30 cellular contexts compared by ENCODE assay signal in the genomic region with DNA sequence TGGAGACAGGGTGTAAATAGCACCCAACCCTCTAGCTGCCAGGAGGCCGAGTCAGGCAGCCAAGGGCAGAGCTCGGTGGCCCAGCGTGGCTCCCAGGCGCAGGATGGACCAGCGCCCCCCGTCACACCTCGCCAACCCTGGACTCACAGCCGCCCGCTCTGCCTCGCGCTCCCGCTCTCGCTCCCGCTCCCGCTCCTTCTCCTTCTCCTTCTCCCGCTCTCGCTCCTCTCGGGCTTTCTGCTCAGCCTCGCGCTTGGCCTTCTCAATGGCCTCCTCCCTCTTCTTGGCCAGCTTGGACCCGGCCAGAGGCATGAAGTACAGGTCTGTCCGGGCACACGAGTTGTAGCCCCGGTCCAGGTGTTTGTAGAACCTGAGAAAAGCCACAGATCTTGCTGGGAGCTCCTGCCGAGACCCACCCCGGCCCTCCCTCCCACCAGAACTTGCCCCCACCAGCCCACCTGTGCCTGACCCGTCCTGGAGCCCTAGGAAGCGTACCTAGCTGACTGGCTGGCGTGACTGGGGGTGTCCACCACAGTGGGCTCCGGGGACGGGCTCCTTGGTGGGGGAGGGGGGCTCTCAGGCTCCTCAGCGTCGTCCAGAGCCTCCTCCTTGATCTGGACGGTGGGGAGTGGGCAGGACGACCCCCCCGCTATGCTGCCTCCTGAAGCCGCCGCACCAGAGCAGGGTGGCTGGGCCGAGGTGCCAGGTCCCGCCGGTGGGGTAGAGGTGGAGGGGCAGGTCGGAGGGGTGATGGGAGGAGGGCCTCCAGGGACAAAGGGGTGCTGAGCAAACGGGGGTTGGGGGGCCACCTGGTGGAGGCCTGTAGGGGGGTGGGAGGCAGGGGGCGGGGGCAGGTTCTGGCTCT. TPM values are rescaled to one million over a fixed set of nuclear protein-coding genes. Genes with fewer than 3 reads are reported as not detected.
DNase-seq lines count a peak whose midpoint lies in the region; ATAC-seq and TF ChIP-seq lines count a peak whose summit lies in the region.
"Had no signal": no experiment of that assay in that cellular context is flagged by ENCODE, and none has a peak within 500 bp of the region (broad histone marks: within the 10 kb centered on the region; RNA-seq: fewer than 3 reads in every experiment).

No MANE protein-coding gene starts in this region.

- H3K4me1 ChIP-seq in osteoblast (ENCODE audit: insufficient read depth, low read length) (no peaks in the 10 kb centered on the region), upper lobe of right lung (peaks cover 14% of the 10 kb centered on the region), stomach (peaks cover 19 to 35% (median 27%) of the 10 kb centered on the region in 4 donors)
- H3K4me1 ChIP-seq: colonic mucosa had no signal

- POLR2A ChIA-PET in activated CD4-positive, alpha-beta memory T cell treated with anti-CD3 and anti-CD28 coated beads for 36 hours (lab: Charles Lee) = no interaction called here
- POLR2A ChIA-PET in activated CD4-positive, alpha-beta memory T cell treated with anti-CD3 and anti-CD28 coated beads, Interleukin-2, amount 10 ng/mL, durations not matched to agents 7 days and 5 days (lab: Charles Lee) = no interaction called here

- peaks cover 73% of the 10 kb centered on the region for H3K36me3 ChIP-seq in osteoblast (ENCODE audit: insufficient read depth, low read length)
- peaks cover 96% of the 10 kb centered on the region for H3K36me3 ChIP-seq in upper lobe of right lung
- peaks cover 84 to 100% (median 100%) of the 10 kb centered on the region in 4 donors for H3K36me3 ChIP-seq in stomach

- H3K4me2 ChIP-seq in osteoblast (ENCODE audit: insufficient read depth, low read length) = no peak overlapping the region
- H3K4me2 ChIP-seq: BLaER1 treated with 17β-estradiol and CSF1 and Interleukin-3, amounts not matched to agents 10 nM and 100 nM had no signal

- no peak for TF ChIP-seq EP300 in stomach (IDR thresholded peaks at IDR 0.05)

- H3K4me3 Mint-ChIP-seq in activated CD4-positive, alpha-beta memory T cell treated with anti-CD3 and anti-CD28 coated beads for 36 hours = no peak overlapping the region
- no peak overlapping the region for H3K4me3 Mint-ChIP-seq in activated CD4-positive, alpha-beta memory T cell treated with anti-CD3 and anti-CD28 coated beads, Interleukin-2, amount 10 ng/mL, durations not matched to agents 7 days and 5 days
- no peak overlapping the region for H3K4me3 Mint-ChIP-seq in central memory CD8-positive, alpha-beta T cell
- H3K4me3 Mint-ChIP-seq: activated CD4-positive, alpha-beta T cell treated with anti-CD3 and anti-CD28 coated beads for 36 hours; activated naive CD8-positive, alpha-beta T cell; H9; T-helper 2 cell treated with Interferon-gamma antibody and Interleukin-4, amounts not matched to agents 5 μg/mL and 100 μg/mL, for 36 hours had no signal

- no peak overlapping the region for H3K27ac ChIP-seq in osteoblast (ENCODE audit: low read depth, low read length)
- H3K27ac ChIP-seq in upper lobe of right lung = no peak overlapping the region
- peak overlapping the region in 1 of 5 donors; percentile 8 for H3K27ac ChIP-seq in stomach
- H3K27ac ChIP-seq: 22Rv1, cardiac muscle cell, colonic mucosa, epithelial cell of prostate, neutrophil had no signal

- no peak for TF ChIP-seq POLR2A in stomach (IDR thresholded peaks at IDR 0.05)

- CTCF ChIA-PET in activated CD4-positive, alpha-beta memory T cell treated with anti-CD3 and anti-CD28 coated beads for 36 hours (lab: Charles Lee) = interaction anchor here (1.8 kb wide), 1 partner anchor 11 kb away, joined by 7 read pairs; no protein-coding TSS in a partner anchor
- CTCF ChIA-PET in activated CD4-positive, alpha-beta memory T cell treated with anti-CD3 and anti-CD28 coated beads, Interleukin-2, amount 10 ng/mL, durations not matched to agents 7 days and 5 days (lab: Charles Lee) = no interaction called here

- TF ChIP-seq CTCF in osteoblast (IDR thresholded peaks at IDR 0.05; ENCODE audit: extremely low read depth, low read depth, low read length) (no peak), upper lobe of right lung (IDR thresholded peaks at IDR 0.05) (no peak), stomach (IDR thresholded peaks at IDR 0.05) (no peak)

- H3K79me2 ChIP-seq in osteoblast (ENCODE audit: insufficient read depth, low read length) = peaks cover 26% of the 10 kb centered on the region

- intact Hi-C loops in activated CD4-positive, alpha-beta memory T cell treated with anti-CD3 and anti-CD28 coated beads for 36 hours (cut with micrococcal nuclease) = no loop called here
- intact Hi-C loops in upper lobe of right lung (cut with DNase I) = loop anchor here (10.0 kb wide), 1 partner anchor 45 kb away; no protein-coding TSS in a partner anchor
- intact Hi-C loops in stomach (cut with DNase I; ENCODE audit: low total_unique reads) = loop anchor here (10.0 kb wide), 1 partner anchor 65 kb away; no protein-coding TSS in a partner anchor

- H3K27me3 Mint-ChIP-seq in activated CD4-positive, alpha-beta memory T cell treated with anti-CD3 and anti-CD28 coated beads for 36 hours = no peaks in the 10 kb centered on the region
- H3K27me3 Mint-ChIP-seq in activated CD4-positive, alpha-beta memory T cell treated with anti-CD3 and anti-CD28 coated beads, Interleukin-2, amount 10 ng/mL, durations not matched to agents 7 days and 5 days = no peaks in the 10 kb centered on the region
- no peaks in the 10 kb centered on the region for H3K27me3 Mint-ChIP-seq in central memory CD8-positive, alpha-beta T cell
- H3K27me3 Mint-ChIP-seq: activated CD4-positive, alpha-beta T cell treated with anti-CD3 and anti-CD28 coated beads for 36 hours; activated naive CD8-positive, alpha-beta T cell; stimulated activated naive B cell treated with anti-CD40 and anti-IgM and Interleukin-4, amounts not matched to agents 10 μg/mL and 1 μg/mL and 100 μg/mL, for 72 hours had no signal

- 90 to 93% (median 91%) methylated on average over 29 to 44 of the region's 44 CpGs for WGBS in stomach, 5 donors

- peaks cover 14% of the 10 kb centered on the region for H4K20me1 ChIP-seq in osteoblast (ENCODE audit: insufficient read depth, low read length)

- peaks cover 22% of the 10 kb centered on the region for H3K36me3 Mint-ChIP-seq in activated CD4-positive, alpha-beta memory T cell treated with anti-CD3 and anti-CD28 coated beads for 36 hours
- H3K36me3 Mint-ChIP-seq in activated CD4-positive, alpha-beta memory T cell treated with anti-CD3 and anti-CD28 coated beads, Interleukin-2, amount 10 ng/mL, durations not matched to agents 7 days and 5 days (ENCODE audit: low read depth) = peaks cover 37% of the 10 kb centered on the region
- peaks cover 42% of the 10 kb centered on the region for H3K36me3 Mint-ChIP-seq in central memory CD8-positive, alpha-beta T cell (ENCODE audit: insufficient read depth)

- H3K27me3 ChIP-seq in osteoblast (ENCODE audit: insufficient read depth, low read length) = no peaks in the 10 kb centered on the region
- H3K27me3 ChIP-seq in upper lobe of right lung = no peaks in the 10 kb centered on the region
- H3K27me3 ChIP-seq in stomach = no peaks in the 10 kb centered on the region
- H3K27me3 ChIP-seq: BLaER1 treated with 17β-estradiol and CSF1 and Interleukin-3, amounts not matched to agents 10 nM and 100 nM; cardiac muscle cell; colonic mucosa; neutrophil had no signal

- no peaks in the 10 kb centered on the region for H3K9me3 Mint-ChIP-seq in activated CD4-positive, alpha-beta memory T cell treated with anti-CD3 and anti-CD28 coated beads for 36 hours
- no peaks in the 10 kb centered on the region for H3K9me3 Mint-ChIP-seq in activated CD4-positive, alpha-beta memory T cell treated with anti-CD3 and anti-CD28 coated beads, Interleukin-2, amount 10 ng/mL, durations not matched to agents 7 days and 5 days
- H3K9me3 Mint-ChIP-seq in central memory CD8-positive, alpha-beta T cell = no peaks in the 10 kb centered on the region
- H3K9me3 Mint-ChIP-seq: H9; stimulated activated naive B cell treated with anti-CD40 and anti-IgM and Interleukin-4, amounts not matched to agents 10 μg/mL and 1 μg/mL and 100 μg/mL, for 72 hours; T-helper 2 cell treated with Interferon-gamma antibody and Interleukin-4, amounts not matched to agents 5 μg/mL and 100 μg/mL, for 36 hours had no signal

- ATAC-seq in central memory CD8-positive, alpha-beta T cell (replicated peaks; ENCODE audit: extremely low read depth, poor library complexity, severe bottlenecking) = no peak
- no peak for ATAC-seq in upper lobe of right lung
- ATAC-seq: activated CD4-positive, alpha-beta T cell treated with anti-CD3 and anti-CD28 coated beads for 36 hours; GM12878; left lobe of liver; stimulated activated naive B cell treated with anti-CD40 and anti-IgM and Interleukin-4, amounts not matched to agents 10 μg/mL and 1 μg/mL and 100 μg/mL, for 72 hours had no signal

- no peak for DNase-seq in activated CD4-positive, alpha-beta memory T cell treated with anti-CD3 and anti-CD28 coated beads for 36 hours
- DNase-seq in activated CD4-positive, alpha-beta memory T cell treated with anti-CD3 and anti-CD28 coated beads, Interleukin-2, amount 10 ng/mL, durations not matched to agents 7 days and 5 days = no peak
- no peak for DNase-seq in central memory CD8-positive, alpha-beta T cell (ENCODE audit: low spot score in 2 of 2)
- DNase-seq in osteoblast (ENCODE audit: insufficient read length, low spot score, missing footprints) = peak; percentile 67
- DNase-seq in upper lobe of right lung = peak; percentile 51
- DNase-seq in stomach = no peak
- DNase-seq in amygdala (lab: John Stamatoyannopoulos, UW) = no peak
- DNase-seq in NCI-H2196 treated with DMSO at 0.1 percent for 48 hours (lab: John Stamatoyannopoulos, UW; ENCODE audit: unreplicated experiment) = no peak
- DNase-seq: activated CD4-positive, alpha-beta T cell treated with anti-CD3 and anti-CD28 coated beads for 36 hours; activated effector memory CD4-positive, alpha-beta T cell treated with Interleukin-2 at 50 U/mL for 16 hours; colonic mucosa; DMS153; effector CD4-positive, alpha-beta T cell; H9; Karpas-422; mesendoderm; NCI-H1417; NCI-H2029; NCI-H526 treated with DMSO at 0.1 percent for 48 hours; SHP77 treated with DMSO at 0.1 percent for 48 hours; stimulated activated naive B cell treated with anti-CD40 and anti-IgM and Interleukin-4, amounts not matched to agents 10 μg/mL and 1 μg/mL and 100 μg/mL, for 72 hours had no signal

- no peaks in the 10 kb centered on the region for H3K4me1 Mint-ChIP-seq in activated CD4-positive, alpha-beta memory T cell treated with anti-CD3 and anti-CD28 coated beads for 36 hours (ENCODE audit: low read depth)
- H3K4me1 Mint-ChIP-seq in activated CD4-positive, alpha-beta memory T cell treated with anti-CD3 and anti-CD28 coated beads, Interleukin-2, amount 10 ng/mL, durations not matched to agents 7 days and 5 days = no peaks in the 10 kb centered on the region
- peaks cover 6% of the 10 kb centered on the region for H3K4me1 Mint-ChIP-seq in central memory CD8-positive, alpha-beta T cell
- H3K4me1 Mint-ChIP-seq: activated CD4-positive, alpha-beta T cell treated with anti-CD3 and anti-CD28 coated beads for 36 hours had no signal

- H3K4me3 ChIP-seq in osteoblast (ENCODE audit: insufficient read depth, low read length) = no peak overlapping the region
- no peak overlapping the region for H3K4me3 ChIP-seq in upper lobe of right lung
- H3K4me3 ChIP-seq in stomach = no peak overlapping the region
- H3K4me3 ChIP-seq: BLaER1 treated with 17β-estradiol and CSF1 and Interleukin-3, amounts not matched to agents 10 nM and 100 nM; cardiac muscle cell; colonic mucosa; GM12878 had no signal

- H3K9me3 ChIP-seq in osteoblast (ENCODE audit: low read depth, low read length) (no peaks in the 10 kb centered on the region), upper lobe of right lung (no peaks in the 10 kb centered on the region), stomach (no peaks in the 10 kb centered on the region)
- H3K9me3 ChIP-seq: BLaER1 treated with 17β-estradiol and CSF1 and Interleukin-3, amounts not matched to agents 10 nM and 100 nM; colonic mucosa; neutrophil had no signal

- H2AFZ ChIP-seq in osteoblast (ENCODE audit: low read length) = no peak overlapping the region

- peak overlapping the region; percentile 18 for H3K27ac Mint-ChIP-seq in activated CD4-positive, alpha-beta memory T cell treated with anti-CD3 and anti-CD28 coated beads for 36 hours
- H3K27ac Mint-ChIP-seq in activated CD4-positive, alpha-beta memory T cell treated with anti-CD3 and anti-CD28 coated beads, Interleukin-2, amount 10 ng/mL, durations not matched to agents 7 days and 5 days = no peak overlapping the region
- peak overlapping the region; percentile 92 for H3K27ac Mint-ChIP-seq in central memory CD8-positive, alpha-beta T cell (ENCODE audit: low read depth)
- H3K27ac Mint-ChIP-seq: activated CD4-positive, alpha-beta T cell treated with anti-CD3 and anti-CD28 coated beads for 36 hours; activated naive CD8-positive, alpha-beta T cell; T-helper 2 cell treated with Interferon-gamma antibody and Interleukin-4, amounts not matched to agents 5 μg/mL and 100 μg/mL, for 36 hours had no signal

RNA-seq across cellular contexts. Expression of a gene that starts 41.9 kb away (rescaled TPM):
- under 1 TPM; 0.77 to 0.95 TPM for total RNA-seq in activated CD4-positive, alpha-beta memory T cell treated with anti-CD3 and anti-CD28 coated beads for 36 hours
- under 1 TPM; 0.25 to 0.30 TPM for total RNA-seq in activated CD4-positive, alpha-beta memory T cell treated with anti-CD3 and anti-CD28 coated beads, Interleukin-2, amount 10 ng/mL, durations not matched to agents 7 days and 5 days
- total RNA-seq in osteoblast (1.8 and 2.4 TPM in 2 replicates), upper lobe of right lung (1.9 TPM), stomach (1 to 10 TPM in 2 of 5 donors, not detected in 3; 2.4 to 3.0 TPM)
- polyA plus RNA-seq in stomach = 1 to 10 TPM; 1.1 to 2.5 (median 1.6) TPM

Comparison
In these comparisons a context has a peak if more than half of its experiments do, and no peak if none do; other contexts are left out.
1. DNase-seq: peak in osteoblast (single experiment) and upper lobe of right lung (single experiment); none in activated CD4-positive, alpha-beta memory T cell treated with anti-CD3 and anti-CD28 coated beads for 36 hours (single experiment), activated CD4-positive, alpha-beta memory T cell treated with anti-CD3 and anti-CD28 coated beads, Interleukin-2, amount 10 ng/mL, durations not matched to agents 7 days and 5 days (single experiment), central memory CD8-positive, alpha-beta T cell (0 of 2), stomach (single experiment), amygdala (0 of 56) and NCI-H2196 treated with DMSO at 0.1 percent for 48 hours (single experiment).